ENCODE assay signal across 29 cellular contexts in genomic region chr17:48357727-48358126, GRCh38.
"Had no signal": no experiment of that assay in that cellular context is flagged by ENCODE, and none has a peak within 500 bp of the region (broad histone marks: within the 10 kb centered on the region; RNA-seq: fewer than 3 reads in every experiment).

No MANE protein-coding gene starts in this region.

- H3K36me3 Mint-ChIP-seq: activated naive CD8-positive, alpha-beta T cell had no signal

- H3K27ac ChIP-seq: cardiac muscle cell, SJCRH30, SK-N-MC had no signal

- ATAC-seq: activated CD8-positive, alpha-beta T cell treated with anti-CD3 and anti-CD28 coated beads for 36 hours; activated naive CD8-positive, alpha-beta T cell treated with anti-CD3 and anti-CD28 coated beads, Interleukin-2, amount 50 U/mL, for 24 hours; Panc1 had no signal

- H3K4me1 ChIP-seq: SJCRH30 had no signal

- H3K27ac Mint-ChIP-seq: activated CD4-positive, alpha-beta T cell treated with anti-CD3 and anti-CD28 coated beads, Interleukin-2, amount 10 ng/mL, durations not matched to agents 24 days and 14 days; activated CD8-positive, alpha-beta T cell treated with anti-CD3 and anti-CD28 coated beads for 36 hours; activated naive CD8-positive, alpha-beta T cell; activated naive CD8-positive, alpha-beta T cell treated with anti-CD3 and anti-CD28 coated beads, Interleukin-2, amount 50 U/mL, for 24 hours; activated T-helper 2 cell treated with anti-CD3 and anti-CD28 coated beads, Interferon-gamma antibody, Interleukin-2, Interleukin-4, amounts not matched to agents 10 μg/mL and 5 μg/mL and 100 μg/mL, durations not matched to agents 14 hours and 24 hours and 36 hours; T-helper 2 cell treated with Interferon-gamma antibody and Interleukin-4, amounts not matched to agents 5 μg/mL and 100 μg/mL, for 36 hours had no signal

- H3K27me3 Mint-ChIP-seq: activated CD4-positive, alpha-beta T cell treated with anti-CD3 and anti-CD28 coated beads, Interleukin-2, amount 10 ng/mL, durations not matched to agents 24 days and 14 days; activated CD8-positive, alpha-beta T cell treated with anti-CD3 and anti-CD28 coated beads for 36 hours; activated naive CD8-positive, alpha-beta T cell; activated naive CD8-positive, alpha-beta T cell treated with anti-CD3 and anti-CD28 coated beads, Interleukin-2, amount 50 U/mL, for 24 hours had no signal

- DNase-seq: activated CD4-positive, alpha-beta T cell treated with anti-CD3 and anti-CD28 coated beads, Interleukin-2, amount 10 ng/mL, durations not matched to agents 24 days and 14 days; activated CD4-positive, alpha-beta T cell treated with anti-CD3 and anti-CD28 coated beads, Interleukin-2, amount 50 U/mL, for 4 hours; activated CD8-positive, alpha-beta T cell treated with anti-CD3 and anti-CD28 coated beads for 36 hours; activated gamma-delta T cell; activated naive CD4-positive, alpha-beta T cell treated with Interleukin-2 at 50 U/mL for 16 hours; activated naive CD8-positive, alpha-beta T cell treated with anti-CD3 and anti-CD28 coated beads, Interleukin-2, amount 50 U/mL, for 24 hours; activated T-cell treated with anti-CD3 and anti-CD28 coated beads, Interleukin-2, amount 50 U/mL, for 1 hour; anterior cingulate cortex; Karpas-422; MG63; NCI-H1092; NCI-H1417; NCI-H146; NCI-H187; NCI-H2029 treated with DMSO at 0.1 percent for 48 hours; NCI-H2107; NCI-H2171; NCI-H510A; NCI-H526; NCI-H748 treated with DMSO at 0.1 percent for 48 hours; NK-92 treated with Interleukin-12 subunit alpha and Interleukin-12 subunit beta, amount 100 ng/mL, for 24 hours; SHP77; SJCRH30 had no signal

- H3K4me3 Mint-ChIP-seq: activated CD4-positive, alpha-beta T cell treated with anti-CD3 and anti-CD28 coated beads, Interleukin-2, amount 10 ng/mL, durations not matched to agents 24 days and 14 days; activated CD8-positive, alpha-beta T cell treated with anti-CD3 and anti-CD28 coated beads for 36 hours; activated naive CD8-positive, alpha-beta T cell; activated naive CD8-positive, alpha-beta T cell treated with anti-CD3 and anti-CD28 coated beads, Interleukin-2, amount 50 U/mL, for 24 hours; T-helper 2 cell treated with Interferon-gamma antibody and Interleukin-4, amounts not matched to agents 5 μg/mL and 100 μg/mL, for 36 hours had no signal

- H3K27me3 ChIP-seq: MG63 had no signal

- H3K9me3 ChIP-seq: MG63, SJCRH30 had no signal

- H3K9me3 Mint-ChIP-seq: activated CD4-positive, alpha-beta T cell treated with anti-CD3 and anti-CD28 coated beads, Interleukin-2, amount 10 ng/mL, durations not matched to agents 24 days and 14 days; activated CD8-positive, alpha-beta T cell treated with anti-CD3 and anti-CD28 coated beads for 36 hours; activated naive CD8-positive, alpha-beta T cell treated with anti-CD3 and anti-CD28 coated beads, Interleukin-2, amount 50 U/mL, for 24 hours; activated T-helper 2 cell treated with anti-CD3 and anti-CD28 coated beads, Interferon-gamma antibody, Interleukin-2, Interleukin-4, amounts not matched to agents 10 μg/mL and 5 μg/mL and 100 μg/mL, durations not matched to agents 14 hours and 24 hours and 36 hours; T-helper 2 cell treated with Interferon-gamma antibody and Interleukin-4, amounts not matched to agents 5 μg/mL and 100 μg/mL, for 36 hours had no signal

- H3K4me3 ChIP-seq: cardiac muscle cell, MG63, SJCRH30, SK-N-MC had no signal

- H3K36me3 ChIP-seq: cardiac muscle cell, MG63, SJCRH30 had no signal
